9 cellular contexts compared by ENCODE assay signal in genomic region chr12:57475271-57476161, GRCh38. TPM values are rescaled to one million over a fixed set of nuclear protein-coding genes. Genes with fewer than 3 reads are reported as not detected.
DNase-seq lines count a peak whose midpoint lies in the region; ATAC-seq and TF ChIP-seq lines count a peak whose summit lies in the region.
"Had no signal": no experiment of that assay in that cellular context is flagged by ENCODE, and none has a peak within 500 bp of the region (broad histone marks: within the 10 kb centered on the region; RNA-seq: fewer than 3 reads in every experiment).

No MANE protein-coding gene starts in this region.

- H3K27me3 ChIP-seq in HUES64 (ENCODE audit: insufficient read depth, low read length) (peaks cover 68% of the 10 kb centered on the region), endodermal cell (ENCODE audit: control insufficient read depth, insufficient read depth, low read length, poor library complexity, severe bottlenecking) (peaks cover 60% of the 10 kb centered on the region)
- no peaks in the 10 kb centered on the region for H3K27me3 ChIP-seq in naive thymus-derived CD4-positive, alpha-beta T cell (ENCODE audit: control insufficient read depth in 2 of 2, insufficient read depth in 2 of 2, low read length in 2 of 2)

- H3K9me3 ChIP-seq in HUES64 (ENCODE audit: insufficient read depth, low read depth, low read length) = no peaks in the 10 kb centered on the region
- H3K9me3 ChIP-seq in endodermal cell (ENCODE audit: control insufficient read depth, low read length) = no peaks in the 10 kb centered on the region
- H3K9me3 ChIP-seq in naive thymus-derived CD4-positive, alpha-beta T cell (ENCODE audit: control insufficient read depth in 2 of 3, low read length in 3 of 3) = no peaks in the 10 kb centered on the region

- no peaks in the 10 kb centered on the region for H3K36me3 Mint-ChIP-seq in Calu3 (ENCODE audit: insufficient read depth, unreplicated experiment)
- H3K36me3 Mint-ChIP-seq in endodermal cell (ENCODE audit: low read depth) = no peaks in the 10 kb centered on the region
- peaks cover 6 to 40% (median 28%) of the 10 kb centered on the region in 5 donors for H3K36me3 Mint-ChIP-seq in naive thymus-derived CD4-positive, alpha-beta T cell

- peak overlapping the region; percentile 30; the same call in 1 of the 2 replicates for H3K9ac ChIP-seq in HUES64 (ENCODE audit: low read depth, low read length)
- no peak overlapping the region for H3K9ac ChIP-seq in endodermal cell (ENCODE audit: extremely low read depth, low read length, poor library complexity, severe bottlenecking)

- peak overlapping the region; percentile 49 for H3K4me3 ChIP-seq in HUES64 (ENCODE audit: low read length)
- peak overlapping the region; percentile 69 for H3K4me3 ChIP-seq in endodermal cell (ENCODE audit: low read length)
- peak overlapping the region; percentile 95 for H3K4me3 ChIP-seq in naive thymus-derived CD4-positive, alpha-beta T cell (ENCODE audit: low read length)

- no peak for DNase-seq in Calu3
- DNase-seq in endodermal cell = peak; percentile 87
- no peak for DNase-seq in naive thymus-derived CD4-positive, alpha-beta T cell
- no peak for DNase-seq in SIG-M5 (lab: John Stamatoyannopoulos, UW)
- no peak for DNase-seq in mucosa of gallbladder (ENCODE audit: low spot score)
- no peak for DNase-seq in NCI-H1105 (lab: John Stamatoyannopoulos, UW)
- no peak for DNase-seq in activated effector memory CD4-positive, alpha-beta T cell treated with Interleukin-2 at 50 U/mL for 16 hours

- peaks cover 100% of the 10 kb centered on the region for H3K27me3 Mint-ChIP-seq in Calu3 (ENCODE audit: unreplicated experiment)
- peaks cover 74% of the 10 kb centered on the region for H3K27me3 Mint-ChIP-seq in endodermal cell (ENCODE audit: insufficient read depth)
- H3K27me3 Mint-ChIP-seq in naive thymus-derived CD4-positive, alpha-beta T cell = no peaks in the 10 kb centered on the region

- peaks cover 31% of the 10 kb centered on the region for H3K4me1 Mint-ChIP-seq in Calu3 (ENCODE audit: low read depth, unreplicated experiment)
- peaks cover 24% of the 10 kb centered on the region for H3K4me1 Mint-ChIP-seq in endodermal cell
- peaks cover 57 to 82% (median 68%) of the 10 kb centered on the region in 7 donors for H3K4me1 Mint-ChIP-seq in naive thymus-derived CD4-positive, alpha-beta T cell

- no peak for ATAC-seq in naive thymus-derived CD4-positive, alpha-beta T cell

- H3K36me3 ChIP-seq in HUES64 (ENCODE audit: insufficient read depth, low read length) (no peaks in the 10 kb centered on the region), endodermal cell (ENCODE audit: control insufficient read depth, insufficient read depth, low read length) (no peaks in the 10 kb centered on the region)
- peaks cover 23 to 51% (median 41%) of the 10 kb centered on the region in 3 experiments for H3K36me3 ChIP-seq in naive thymus-derived CD4-positive, alpha-beta T cell (ENCODE audit: control insufficient read depth in 2 of 3, insufficient read depth in 3 of 3, low read length in 3 of 3)

- H3K9me3 Mint-ChIP-seq in Calu3 (ENCODE audit: low read depth, unreplicated experiment) (no peaks in the 10 kb centered on the region), endodermal cell (no peaks in the 10 kb centered on the region)
- H3K9me3 Mint-ChIP-seq in naive thymus-derived CD4-positive, alpha-beta T cell = no peaks in the 10 kb centered on the region

- H3K4me1 ChIP-seq in HUES64 (ENCODE audit: insufficient read depth, low read length) (peaks cover 5% of the 10 kb centered on the region), endodermal cell (ENCODE audit: control insufficient read depth, insufficient read depth, low read length) (no peaks in the 10 kb centered on the region)
- H3K4me1 ChIP-seq in naive thymus-derived CD4-positive, alpha-beta T cell (ENCODE audit: control insufficient read depth in 2 of 2, insufficient read depth in 2 of 2, low read length in 2 of 2) = peaks cover 51 to 68% of the 10 kb centered on the region in 2 donors

- 2% methylated on average over 84 of the region's 84 CpGs for WGBS in HUES64
- WGBS in endodermal cell (ENCODE audit: insufficient coverage in 1 of 2, insufficient read length in 1 of 2), 2 experiments = 0 to 6% methylated on average over 2 to 84 of the region's 84 CpGs

- H3K27ac ChIP-seq in HUES64 (ENCODE audit: low read depth, low read length) (no peak overlapping the region), endodermal cell (ENCODE audit: low read depth, low read length) (no peak overlapping the region)
- H3K27ac ChIP-seq in naive thymus-derived CD4-positive, alpha-beta T cell (ENCODE audit: low read depth, low read length) = peak overlapping the region; percentile 94

- intact Hi-C loops in Calu3 (cut with micrococcal nuclease; ENCODE audit: unreplicated experiment) = no loop called here
- intact Hi-C loops in naive thymus-derived CD4-positive, alpha-beta T cell (cut with micrococcal nuclease) = loop anchor here (2.0 to 5.0 kb wide), 5 partner anchors 15 to 388 kb away; partner anchors contain the start of genes NAB2 (in 2 of the 2), OS9 (in 2 of the 2) and CDK4 (in 1 of the 2)

- CTCF ChIA-PET in Calu3 (lab: Charles Lee) = interaction anchor here (0.6 kb wide), 3 partner anchors 23 to 766 kb away, joined by 3 to 4 read pairs (median 3); no protein-coding TSS in a partner anchor
- CTCF ChIA-PET in naive thymus-derived CD4-positive, alpha-beta T cell (lab: Charles Lee) = interaction anchor here (1.4 to 9.6 kb wide), 6 partner anchors 10 to 49 kb away, joined by 4 to 101 read pairs (median 9); partner anchors contain the start of gene GLI1

- peak overlapping the region; percentile 54 for H3K4me3 Mint-ChIP-seq in Calu3 (ENCODE audit: low read depth, unreplicated experiment)
- peak overlapping the region; percentile 51 for H3K4me3 Mint-ChIP-seq in endodermal cell
- peak overlapping the region; percentile 84 to 100 (median 98) for H3K4me3 Mint-ChIP-seq in naive thymus-derived CD4-positive, alpha-beta T cell

- no peak overlapping the region for H3K27ac Mint-ChIP-seq in Calu3 (ENCODE audit: unreplicated experiment)
- no peak overlapping the region for H3K27ac Mint-ChIP-seq in endodermal cell
- peak overlapping the region in 8 of 9 donors; percentile 30 to 100 (median 100) for H3K27ac Mint-ChIP-seq in naive thymus-derived CD4-positive, alpha-beta T cell

- TF ChIP-seq CTCF in Calu3 (IDR thresholded peaks at IDR 0.05; ENCODE audit: unreplicated experiment) (no peak), endodermal cell (conservative IDR thresholded peaks at IDR 0.05) (no peak)

- no TSS peak for BruUV-seq in Calu3 (replicated peaks; lab: Mats Ljungman, UMichigan)

- POLR2A ChIA-PET in naive thymus-derived CD4-positive, alpha-beta T cell (lab: Charles Lee) = interaction anchor here (0.6 to 5.9 kb wide), 9 partner anchors 9 to 45 kb away, joined by 3 to 81 read pairs (median 7); partner anchors contain the start of genes DDIT3 and GLI1

RNA-seq across cellular contexts. Expression of gene ARHGAP9, which starts 4.2 kb away (rescaled TPM):
- 0.39 TPM in 1 of 2 replicates, not detected in the other for total RNA-seq in Calu3 (2022)
- polyA plus RNA-seq in HUES64 (2013, experiment 1 of 2) = 1.2 TPM
- 2.7 TPM for polyA plus RNA-seq in HUES64 (2013, experiment 2 of 2)
- total RNA-seq in endodermal cell = 1 to 10 TPM; 1.3 to 1.6 TPM
- polyA plus RNA-seq in endodermal cell (2013, experiment 1 of 2) = 0.82 TPM
- 0.87 TPM for polyA plus RNA-seq in endodermal cell (2013, experiment 2 of 2)
- 100 to 1,000 TPM; 201 to 366 (median 347) TPM for total RNA-seq in naive thymus-derived CD4-positive, alpha-beta T cell
- polyA plus RNA-seq in naive thymus-derived CD4-positive, alpha-beta T cell = 100 to 1,000 TPM; 198 to 283 TPM
- 20.4 TPM for total RNA-seq in mucosa of gallbladder

RNA-seq across cellular contexts. Expression of gene MARS1, which starts 12.4 kb away (rescaled TPM):
- total RNA-seq in Calu3 (2022) (358 and 369 TPM in 2 replicates), endodermal cell (100 to 1,000 TPM; 254 to 263 TPM), mucosa of gallbladder (116 TPM)
- 167 TPM for polyA plus RNA-seq in HUES64 (2013, experiment 1 of 2)
- 186 TPM for polyA plus RNA-seq in HUES64 (2013, experiment 2 of 2)
- polyA plus RNA-seq in endodermal cell (2013, experiment 1 of 2) = 194 TPM
- polyA plus RNA-seq in endodermal cell (2013, experiment 2 of 2) = 152 TPM
- 100 to 1,000 TPM; 178 to 229 (median 197) TPM for total RNA-seq in naive thymus-derived CD4-positive, alpha-beta T cell
- 100 to 1,000 TPM in 1 of 2 donors, 10 to 100 TPM in 1; 86.0 to 118 TPM for polyA plus RNA-seq in naive thymus-derived CD4-positive, alpha-beta T cell

RNA-seq across cellular contexts. Expression of gene GLI1, which starts 15.9 kb away (rescaled TPM):
- total RNA-seq in Calu3 (2022) (0.54 and 0.61 TPM in 2 replicates), endodermal cell (1 to 10 TPM; 3.4 to 6.4 TPM), mucosa of gallbladder (6.2 TPM)
- polyA plus RNA-seq in HUES64 (2013, experiment 1 of 2) = 10.6 TPM
- polyA plus RNA-seq in HUES64 (2013, experiment 2 of 2) = 7.5 TPM
- polyA plus RNA-seq in endodermal cell (2013, experiment 1 of 2) = 3.6 TPM
- 2.3 TPM for polyA plus RNA-seq in endodermal cell (2013, experiment 2 of 2)
- total RNA-seq in naive thymus-derived CD4-positive, alpha-beta T cell = 1 to 10 TPM in 2 of 5 experiments, under 1 TPM in 3; 0.39 to 1.4 (median 0.45) TPM
- not detected for polyA plus RNA-seq in naive thymus-derived CD4-positive, alpha-beta T cell

RNA-seq across cellular contexts. Expression of gene INHBE, which starts 20.4 kb away (rescaled TPM):
- total RNA-seq in Calu3 (2022) (0.38 and 0.64 TPM in 2 replicates), endodermal cell (under 1 TPM; 0.24 to 0.29 TPM), mucosa of gallbladder (0.58 TPM)
- 4.0 TPM for polyA plus RNA-seq in HUES64 (2013, experiment 1 of 2)
- 3.9 TPM for polyA plus RNA-seq in HUES64 (2013, experiment 2 of 2)
- 5.3 TPM for polyA plus RNA-seq in endodermal cell (2013, experiment 1 of 2)
- 1.9 TPM for polyA plus RNA-seq in endodermal cell (2013, experiment 2 of 2)
- total RNA-seq in naive thymus-derived CD4-positive, alpha-beta T cell = under 1 TPM in 1 of 5 experiments, not detected in 4; 0.12 TPM
- polyA plus RNA-seq in naive thymus-derived CD4-positive, alpha-beta T cell = not detected
- total RNA-seq: glomerular endothelial cell had no signal

RNA-seq across cellular contexts. Expression of gene INHBC, which starts 40.9 kb away (rescaled TPM):
- not detected in 2 replicates for total RNA-seq in Calu3 (2022)
- polyA plus RNA-seq in HUES64 (2013, experiment 1 of 2) = not detected
- polyA plus RNA-seq in HUES64 (2013, experiment 2 of 2) = not detected
- total RNA-seq in endodermal cell = not detected
- 0.11 TPM for polyA plus RNA-seq in endodermal cell (2013, experiment 1 of 2)
- polyA plus RNA-seq in endodermal cell (2013, experiment 2 of 2) = not detected
- under 1 TPM in 1 of 5 experiments, not detected in 4; 0.16 TPM for total RNA-seq in naive thymus-derived CD4-positive, alpha-beta T cell
- not detected for polyA plus RNA-seq in naive thymus-derived CD4-positive, alpha-beta T cell
- not detected for total RNA-seq in mucosa of gallbladder
- total RNA-seq: glomerular endothelial cell had no signal

Comparison
In these comparisons a context has a peak if more than half of its experiments do, and no peak if none do; other contexts are left out.
1. H3K27ac Mint-ChIP-seq: peak in naive thymus-derived CD4-positive, alpha-beta T cell (8 of 9); none in Calu3 (single experiment) and endodermal cell (single experiment).
2. Peak in every context shown above with its lines, with median percentiles within 50 percentile points of each other: H3K4me3 Mint-ChIP-seq and H3K4me3 ChIP-seq.